9 cellular contexts compared by ENCODE assay signal in the genomic region with DNA sequence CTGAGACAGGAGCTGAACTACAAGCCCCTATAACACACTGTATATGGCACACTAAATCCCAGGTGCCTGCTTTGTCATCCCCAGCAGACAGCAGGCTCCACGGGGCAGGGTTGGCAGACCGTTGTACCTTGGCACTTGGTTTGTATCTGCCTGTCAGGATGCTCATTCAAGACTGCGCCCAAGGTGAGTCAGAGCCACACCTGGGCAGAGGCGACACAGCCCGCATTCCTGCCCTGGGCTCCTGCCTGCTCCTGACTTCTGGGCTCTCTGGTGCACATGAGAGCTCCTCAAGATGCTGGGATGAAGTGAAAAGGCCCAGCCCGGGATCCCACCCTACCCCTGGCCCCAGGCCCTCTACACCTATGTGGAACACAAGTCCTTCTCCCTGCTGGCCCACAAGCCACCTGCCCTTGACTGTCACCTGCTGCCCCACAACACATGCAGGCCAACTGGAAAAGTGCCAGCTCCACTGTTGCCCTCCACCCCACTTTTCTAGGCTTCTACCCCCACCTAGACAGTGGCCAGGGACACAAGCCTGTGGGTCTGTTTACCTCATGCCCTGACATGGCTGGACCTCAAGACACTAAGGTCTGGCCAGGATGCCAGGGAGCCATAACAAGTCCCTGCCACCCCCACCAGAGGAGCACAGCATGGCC. TPM values are rescaled to one million over a fixed set of nuclear protein-coding genes. Genes with fewer than 3 reads are reported as not detected.
DNase-seq lines count a peak whose midpoint lies in the region; ATAC-seq and TF ChIP-seq lines count a peak whose summit lies in the region.
"Had no signal": no experiment of that assay in that cellular context is flagged by ENCODE, and none has a peak within 500 bp of the region (broad histone marks: within the 10 kb centered on the region; RNA-seq: fewer than 3 reads in every experiment).

No MANE protein-coding gene starts in this region.

- peaks cover 18% of the 10 kb centered on the region for H3K36me3 Mint-ChIP-seq in central memory CD8-positive, alpha-beta T cell (ENCODE audit: insufficient read depth)
- H3K36me3 Mint-ChIP-seq in natural killer cell = no peaks in the 10 kb centered on the region

- POLR2A ChIA-PET in A673 (lab: Charles Lee; ENCODE audit: low non-redundant PET) = no interaction called here

- no peaks in the 10 kb centered on the region for H3K9me3 ChIP-seq in A673 (ENCODE audit: low read depth, low read length, poor library complexity, severe bottlenecking)
- H3K9me3 ChIP-seq in KOPT-K1 (ENCODE audit: insufficient read depth, low read length, poor library complexity, severe bottlenecking) = no peaks in the 10 kb centered on the region

- peaks cover 71% of the 10 kb centered on the region for H3K4me1 ChIP-seq in A673 (ENCODE audit: insufficient read depth, low read length, poor library complexity, severe bottlenecking)

- peak overlapping the region; percentile 21 for H3K27ac ChIP-seq in A673 (ENCODE audit: low read depth, low read length, poor library complexity, severe bottlenecking)
- peak overlapping the region; percentile 97 for H3K27ac ChIP-seq in KOPT-K1 (ENCODE audit: low read depth, low read length, poor library complexity, severe bottlenecking)

- H3K27ac Mint-ChIP-seq in central memory CD8-positive, alpha-beta T cell (ENCODE audit: low read depth) = peak overlapping the region; percentile 85
- peak overlapping the region; percentile 88 to 96 for H3K27ac Mint-ChIP-seq in natural killer cell

- intact Hi-C loops in A673 (cut with micrococcal nuclease; ENCODE audit: unreplicated experiment) (no loop called here), natural killer cell (cut with micrococcal nuclease) (no loop called here)

- BruUV-seq in A673 (replicated peaks; lab: Mats Ljungman, UMichigan) = no TSS peak

- no peaks in the 10 kb centered on the region for H3K27me3 ChIP-seq in A673 (replicated peaks; ENCODE audit: insufficient read depth, low read depth, low read length, poor library complexity)

- CTCF ChIA-PET in A673 (lab: Charles Lee) = no interaction called here

- no peaks in the 10 kb centered on the region for H3K9me3 Mint-ChIP-seq in central memory CD8-positive, alpha-beta T cell
- H3K9me3 Mint-ChIP-seq in natural killer cell = no peaks in the 10 kb centered on the region

- H3K36me3 ChIP-seq in A673 (ENCODE audit: insufficient read depth, low read length, poor library complexity, severe bottlenecking) (peaks cover under 1% of the 10 kb centered on the region), KOPT-K1 (ENCODE audit: insufficient read depth, low read length) (0 out of 2 replicates have a peak, but pooled peaks cover 5% of the 10 kb centered on the region)

- ATAC-seq in central memory CD8-positive, alpha-beta T cell (replicated peaks; ENCODE audit: extremely low read depth, poor library complexity, severe bottlenecking) = no peak
- ATAC-seq in natural killer cell = no peak

- no peaks in the 10 kb centered on the region for H3K27me3 Mint-ChIP-seq in central memory CD8-positive, alpha-beta T cell
- no peaks in the 10 kb centered on the region for H3K27me3 Mint-ChIP-seq in natural killer cell (ENCODE audit: low read depth in 2 of 2)

- H3K4me1 Mint-ChIP-seq in central memory CD8-positive, alpha-beta T cell = peaks cover 93% of the 10 kb centered on the region
- H3K4me1 Mint-ChIP-seq in natural killer cell = peaks cover 88 to 97% of the 10 kb centered on the region in 2 donors

- no peak overlapping the region for H3K4me3 ChIP-seq in A673 (ENCODE audit: low read depth, low read length, poor library complexity, severe bottlenecking)

- DNase-seq in A673 (ENCODE audit: low spot score) (no peak), natural killer cell (no peak), EL (no peak), SHP77 treated with DMSO at 0.1 percent for 48 hours (lab: John Stamatoyannopoulos, UW) (no peak), NCI-H2171 treated with DMSO at 0.1 percent for 48 hours (lab: John Stamatoyannopoulos, UW) (no peak), 8988T (no peak)
- DNase-seq in central memory CD8-positive, alpha-beta T cell (ENCODE audit: low spot score in 2 of 2) = no peak
- DNase-seq: NCI-H1417 treated with DMSO at 0.1 percent for 48 hours had no signal

- peak overlapping the region; percentile 90 for H3K4me3 Mint-ChIP-seq in central memory CD8-positive, alpha-beta T cell
- H3K4me3 Mint-ChIP-seq in natural killer cell = peak overlapping the region; percentile 80

- TF ChIP-seq CTCF in A673 (conservative IDR thresholded peaks at IDR 0.05; ENCODE audit: low read depth, low read length) (no peak), natural killer cell (IDR thresholded peaks at IDR 0.05) (no peak)

RNA-seq across cellular contexts. Expression of a gene that starts 30.8 kb away (rescaled TPM):
- total RNA-seq in A673 (2021) (48.8 and 51.4 TPM in 2 replicates), natural killer cell (10 to 100 TPM; 26.0 to 32.3 (median 28.9) TPM)
